1 cellular context compared by ENCODE assay signal in genomic region chr16:89908236-89908635, GRCh38.
TF ChIP-seq lines count a peak whose summit lies in the region.

No MANE protein-coding gene starts in this region.

TF ChIP-seq in HepG2, 621 proteins besides CTCF, POLR2A, EP300 and RAD21:
- TF ChIP-seq, protein P1, sequence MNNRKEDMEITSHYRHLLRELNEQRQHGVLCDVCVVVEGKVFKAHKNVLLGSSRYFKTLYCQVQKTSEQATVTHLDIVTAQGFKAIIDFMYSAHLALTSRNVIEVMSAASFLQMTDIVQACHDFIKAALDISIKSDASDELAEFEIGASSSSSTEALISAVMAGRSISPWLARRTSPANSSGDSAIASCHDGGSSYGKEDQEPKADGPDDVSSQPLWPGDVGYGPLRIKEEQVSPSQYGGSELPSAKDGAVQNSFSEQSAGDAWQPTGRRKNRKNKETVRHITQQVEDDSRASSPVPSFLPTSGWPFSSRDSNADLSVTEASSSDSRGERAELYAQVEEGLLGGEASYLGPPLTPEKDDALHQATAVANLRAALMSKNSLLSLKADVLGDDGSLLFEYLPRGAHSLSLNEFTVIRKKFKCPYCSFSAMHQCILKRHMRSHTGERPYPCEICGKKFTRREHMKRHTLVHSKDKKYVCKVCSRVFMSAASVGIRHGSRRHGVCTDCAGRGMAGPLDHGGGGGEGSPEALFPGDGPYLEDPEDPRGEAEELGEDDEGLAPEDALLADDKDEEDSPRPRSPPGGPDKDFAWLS (CRISPR knock-in tag; IDR thresholded peaks at IDR 0.05; ENCODE audit: borderline replicate concordance) = no peak
- no peak for TF ChIP-seq ZNF775 (CRISPR knock-in tag; IDR thresholded peaks at IDR 0.05; ENCODE audit: borderline replicate concordance)
- TF ChIP-seq KMT2A (CRISPR knock-in tag; IDR thresholded peaks at IDR 0.05) = no peak
- TF ChIP-seq ZNF672 (CRISPR knock-in tag; IDR thresholded peaks at IDR 0.05) = no peak
- TF ChIP-seq NFIC (IDR thresholded peaks at IDR 0.05; ENCODE audit: low read length) = no peak
- no peak for TF ChIP-seq ZNF652 (CRISPR knock-in tag; IDR thresholded peaks at IDR 0.05; ENCODE audit: borderline replicate concordance, low read depth)
- TF ChIP-seq, protein P2, sequence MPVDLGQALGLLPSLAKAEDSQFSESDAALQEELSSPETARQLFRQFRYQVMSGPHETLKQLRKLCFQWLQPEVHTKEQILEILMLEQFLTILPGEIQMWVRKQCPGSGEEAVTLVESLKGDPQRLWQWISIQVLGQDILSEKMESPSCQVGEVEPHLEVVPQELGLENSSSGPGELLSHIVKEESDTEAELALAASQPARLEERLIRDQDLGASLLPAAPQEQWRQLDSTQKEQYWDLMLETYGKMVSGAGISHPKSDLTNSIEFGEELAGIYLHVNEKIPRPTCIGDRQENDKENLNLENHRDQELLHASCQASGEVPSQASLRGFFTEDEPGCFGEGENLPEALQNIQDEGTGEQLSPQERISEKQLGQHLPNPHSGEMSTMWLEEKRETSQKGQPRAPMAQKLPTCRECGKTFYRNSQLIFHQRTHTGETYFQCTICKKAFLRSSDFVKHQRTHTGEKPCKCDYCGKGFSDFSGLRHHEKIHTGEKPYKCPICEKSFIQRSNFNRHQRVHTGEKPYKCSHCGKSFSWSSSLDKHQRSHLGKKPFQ (CRISPR knock-in tag; IDR thresholded peaks at IDR 0.05; ENCODE audit: insufficient replicate concordance) = peak; percentile 99
- TF ChIP-seq PCBP1 (IDR thresholded peaks at IDR 0.05; ENCODE audit: borderline replicate concordance, low read depth, low read length) = peak; percentile 72; the same call in 1 of the 2 replicates
- peak; percentile 18 for TF ChIP-seq RBM22 (optimal IDR thresholded peaks at IDR 0.05; ENCODE audit: low read length)
